ENCODE assay signal across 9 cellular contexts in genomic region chr14:49999826-50000214, GRCh38.
DNase-seq lines count a peak whose midpoint lies in the region; ATAC-seq and TF ChIP-seq lines count a peak whose summit lies in the region.
"Had no signal": no experiment of that assay in that cellular context is flagged by ENCODE, and none has a peak within 500 bp of the region (broad histone marks: within the 10 kb centered on the region; RNA-seq: fewer than 3 reads in every experiment).

No MANE protein-coding gene starts in this region.

- H3K36me3 Mint-ChIP-seq in activated CD4-positive, alpha-beta T cell treated with anti-CD3 and anti-CD28 coated beads, Interleukin-2, amount 10 ng/mL, durations not matched to agents 7 days and 5 days (ENCODE audit: low read depth): peaks cover 2% of the 10 kb centered on the region
- peaks cover 2% of the 10 kb centered on the region for H3K36me3 Mint-ChIP-seq in activated naive CD8-positive, alpha-beta T cell treated with anti-CD3 and anti-CD28 coated beads for 36 hours

- CTCF ChIA-PET in activated CD4-positive, alpha-beta T cell treated with anti-CD3 and anti-CD28 coated beads, Interleukin-2, amount 10 ng/mL, durations not matched to agents 7 days and 5 days (lab: Charles Lee): interaction anchor here (0.7 to 6.6 kb wide), 15 partner anchors 8 to 138 kb away, joined by 3 to 55 read pairs (median 5); partner anchors contain the start of gene ARF6

- H3K4me1 ChIP-seq in lower lobe of right lung (peaks cover 53% of the 10 kb centered on the region), thyroid gland (peaks cover 44 to 47% of the 10 kb centered on the region in 2 donors)

- no peak for TF ChIP-seq POLR2A in thyroid gland (IDR thresholded peaks at IDR 0.05)

- no peak for TF ChIP-seq CTCF in lower lobe of right lung (IDR thresholded peaks at IDR 0.05)
- TF ChIP-seq CTCF in thyroid gland (IDR thresholded peaks at IDR 0.05): no peak

- peak overlapping the region; percentile 97 for H3K27ac Mint-ChIP-seq in activated CD4-positive, alpha-beta T cell treated with anti-CD3 and anti-CD28 coated beads, Interleukin-2, amount 10 ng/mL, durations not matched to agents 7 days and 5 days
- peak overlapping the region; percentile 98 for H3K27ac Mint-ChIP-seq in activated naive CD8-positive, alpha-beta T cell treated with anti-CD3 and anti-CD28 coated beads for 36 hours

- H3K4me1 Mint-ChIP-seq in activated CD4-positive, alpha-beta T cell treated with anti-CD3 and anti-CD28 coated beads, Interleukin-2, amount 10 ng/mL, durations not matched to agents 7 days and 5 days: peaks cover 72% of the 10 kb centered on the region
- peaks cover 56% of the 10 kb centered on the region for H3K4me1 Mint-ChIP-seq in activated naive CD8-positive, alpha-beta T cell treated with anti-CD3 and anti-CD28 coated beads for 36 hours

- intact Hi-C loops in lower lobe of right lung (cut with DNase I) (no loop called here), thyroid gland (cut with DNase I) (loop anchor here (5.0 kb wide), 1 partner anchor 108 kb away; the partner anchor contains the start of gene ARF6)

- H3K27me3 Mint-ChIP-seq in activated CD4-positive, alpha-beta T cell treated with anti-CD3 and anti-CD28 coated beads, Interleukin-2, amount 10 ng/mL, durations not matched to agents 7 days and 5 days: no peaks in the 10 kb centered on the region
- H3K27me3 Mint-ChIP-seq in activated naive CD8-positive, alpha-beta T cell treated with anti-CD3 and anti-CD28 coated beads for 36 hours: no peaks in the 10 kb centered on the region

- H3K4me3 Mint-ChIP-seq in activated CD4-positive, alpha-beta T cell treated with anti-CD3 and anti-CD28 coated beads, Interleukin-2, amount 10 ng/mL, durations not matched to agents 7 days and 5 days: peak overlapping the region; percentile 72
- peak overlapping the region; percentile 84 for H3K4me3 Mint-ChIP-seq in activated naive CD8-positive, alpha-beta T cell treated with anti-CD3 and anti-CD28 coated beads for 36 hours

- ATAC-seq in lower lobe of right lung (no peak), GM21515 (IDR thresholded peaks at IDR 0.05; ENCODE audit: unreplicated experiment) (no peak), GM19467 (IDR thresholded peaks at IDR 0.05; ENCODE audit: unreplicated experiment) (no peak)

- POLR2A ChIA-PET in activated CD4-positive, alpha-beta T cell treated with anti-CD3 and anti-CD28 coated beads, Interleukin-2, amount 10 ng/mL, durations not matched to agents 7 days and 5 days (lab: Charles Lee): interaction anchor here (1.0 to 4.1 kb wide), 7 partner anchors 9 to 138 kb away, joined by 4 to 29 read pairs (median 6); no protein-coding TSS in a partner anchor

- H3K9me3 ChIP-seq in lower lobe of right lung: no peaks in the 10 kb centered on the region
- H3K9me3 ChIP-seq in thyroid gland: no peaks in the 10 kb centered on the region
- H3K9me3 ChIP-seq: BE2C had no signal

- H3K4me3 ChIP-seq in lower lobe of right lung (no peak overlapping the region), thyroid gland (replicated peaks in 1 of 3) (no peak overlapping the region)

- H3K9me3 Mint-ChIP-seq in activated CD4-positive, alpha-beta T cell treated with anti-CD3 and anti-CD28 coated beads, Interleukin-2, amount 10 ng/mL, durations not matched to agents 7 days and 5 days: no peaks in the 10 kb centered on the region
- H3K9me3 Mint-ChIP-seq in activated naive CD8-positive, alpha-beta T cell treated with anti-CD3 and anti-CD28 coated beads for 36 hours: no peaks in the 10 kb centered on the region

- H3K27me3 ChIP-seq in lower lobe of right lung (ENCODE audit: low read depth) (no peaks in the 10 kb centered on the region), thyroid gland (no peaks in the 10 kb centered on the region)
- H3K27me3 ChIP-seq: BE2C had no signal

- WGBS in thyroid gland, 2 donors: 49 to 51% methylated on average over 5 to 6 of the region's 6 CpGs

- H3K27ac ChIP-seq in lower lobe of right lung (peak overlapping the region; percentile 88), thyroid gland (peak overlapping the region; percentile 93 to 96 (median 93))

- H3K36me3 ChIP-seq in lower lobe of right lung (no peaks in the 10 kb centered on the region), thyroid gland (no peaks in the 10 kb centered on the region)
- H3K36me3 ChIP-seq: BE2C had no signal

- DNase-seq in activated CD4-positive, alpha-beta T cell treated with anti-CD3 and anti-CD28 coated beads, Interleukin-2, amount 10 ng/mL, durations not matched to agents 7 days and 5 days: no peak
- DNase-seq in activated CD4-positive, alpha-beta T cell treated with anti-CD3 and anti-CD28 coated beads, Interleukin-2, amount 50 U/mL, for 4 hours: no peak
- no peak for DNase-seq in activated naive CD8-positive, alpha-beta T cell treated with anti-CD3 and anti-CD28 coated beads for 36 hours
- DNase-seq in lower lobe of right lung (no peak), thyroid gland (no peak), NCI-H1930 (lab: John Stamatoyannopoulos, UW) (no peak)
